Comparison of ENCODE assay signal across 1 cellular context in the genomic region with DNA sequence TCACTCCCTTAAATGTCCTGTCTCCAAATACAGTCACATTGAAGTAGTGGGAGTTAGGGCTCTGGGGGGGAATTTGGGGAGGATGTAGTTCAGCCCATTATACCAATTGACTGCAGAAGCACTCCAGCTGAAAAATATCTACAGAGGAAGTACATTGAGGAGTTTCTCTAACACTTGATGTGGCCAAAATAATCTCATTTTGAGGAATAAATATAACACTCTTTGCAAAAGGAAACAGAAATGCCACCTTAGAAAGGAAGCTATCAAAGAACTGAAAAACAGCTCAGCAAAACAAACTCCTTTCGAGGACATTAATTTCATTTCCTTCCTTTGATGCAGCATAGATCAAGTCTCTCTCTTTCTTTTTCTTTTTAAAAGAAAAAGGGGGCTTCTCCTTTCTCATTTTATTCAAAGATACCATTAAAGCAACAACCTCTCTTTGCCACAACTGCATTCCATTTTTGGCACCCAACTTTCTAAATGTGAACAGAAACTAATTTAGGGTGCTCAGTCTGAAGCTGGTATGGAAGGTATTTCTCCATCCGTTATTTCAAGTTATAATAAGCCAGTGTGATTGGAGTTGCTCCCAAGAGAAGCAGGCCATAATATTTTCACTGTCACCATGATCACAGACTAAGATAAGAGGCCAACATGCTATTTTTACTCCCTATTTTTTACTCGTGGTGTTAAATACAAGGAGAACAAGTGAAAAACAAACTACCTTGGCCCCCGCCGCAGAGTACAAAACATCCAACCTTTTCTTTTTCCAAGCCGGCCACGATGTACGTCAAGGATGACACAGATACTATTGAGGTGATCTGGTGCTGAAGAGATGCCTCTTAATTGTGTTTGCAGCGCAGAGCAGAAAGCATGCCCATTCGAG.
TF ChIP-seq lines count a peak whose summit lies in the region.

No MANE protein-coding gene starts in this region.

TF ChIP-seq in GM23338, 12 proteins besides CTCF, POLR2A, EP300 and RAD21 (continued from another document):
- TF ChIP-seq, protein P1, sequence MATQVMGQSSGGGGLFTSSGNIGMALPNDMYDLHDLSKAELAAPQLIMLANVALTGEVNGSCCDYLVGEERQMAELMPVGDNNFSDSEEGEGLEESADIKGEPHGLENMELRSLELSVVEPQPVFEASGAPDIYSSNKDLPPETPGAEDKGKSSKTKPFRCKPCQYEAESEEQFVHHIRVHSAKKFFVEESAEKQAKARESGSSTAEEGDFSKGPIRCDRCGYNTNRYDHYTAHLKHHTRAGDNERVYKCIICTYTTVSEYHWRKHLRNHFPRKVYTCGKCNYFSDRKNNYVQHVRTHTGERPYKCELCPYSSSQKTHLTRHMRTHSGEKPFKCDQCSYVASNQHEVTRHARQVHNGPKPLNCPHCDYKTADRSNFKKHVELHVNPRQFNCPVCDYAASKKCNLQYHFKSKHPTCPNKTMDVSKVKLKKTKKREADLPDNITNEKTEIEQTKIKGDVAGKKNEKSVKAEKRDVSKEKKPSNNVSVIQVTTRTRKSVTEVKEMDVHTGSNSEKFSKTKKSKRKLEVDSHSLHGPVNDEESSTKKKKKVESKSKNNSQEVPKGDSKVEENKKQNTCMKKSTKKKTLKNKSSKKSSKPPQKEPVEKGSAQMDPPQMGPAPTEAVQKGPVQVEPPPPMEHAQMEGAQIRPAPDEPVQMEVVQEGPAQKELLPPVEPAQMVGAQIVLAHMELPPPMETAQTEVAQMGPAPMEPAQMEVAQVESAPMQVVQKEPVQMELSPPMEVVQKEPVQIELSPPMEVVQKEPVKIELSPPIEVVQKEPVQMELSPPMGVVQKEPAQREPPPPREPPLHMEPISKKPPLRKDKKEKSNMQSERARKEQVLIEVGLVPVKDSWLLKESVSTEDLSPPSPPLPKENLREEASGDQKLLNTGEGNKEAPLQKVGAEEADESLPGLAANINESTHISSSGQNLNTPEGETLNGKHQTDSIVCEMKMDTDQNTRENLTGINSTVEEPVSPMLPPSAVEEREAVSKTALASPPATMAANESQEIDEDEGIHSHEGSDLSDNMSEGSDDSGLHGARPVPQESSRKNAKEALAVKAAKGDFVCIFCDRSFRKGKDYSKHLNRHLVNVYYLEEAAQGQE (IDR thresholded peaks at IDR 0.05; ENCODE audit: unreplicated experiment) = no peak
- TF ChIP-seq, protein P2, sequence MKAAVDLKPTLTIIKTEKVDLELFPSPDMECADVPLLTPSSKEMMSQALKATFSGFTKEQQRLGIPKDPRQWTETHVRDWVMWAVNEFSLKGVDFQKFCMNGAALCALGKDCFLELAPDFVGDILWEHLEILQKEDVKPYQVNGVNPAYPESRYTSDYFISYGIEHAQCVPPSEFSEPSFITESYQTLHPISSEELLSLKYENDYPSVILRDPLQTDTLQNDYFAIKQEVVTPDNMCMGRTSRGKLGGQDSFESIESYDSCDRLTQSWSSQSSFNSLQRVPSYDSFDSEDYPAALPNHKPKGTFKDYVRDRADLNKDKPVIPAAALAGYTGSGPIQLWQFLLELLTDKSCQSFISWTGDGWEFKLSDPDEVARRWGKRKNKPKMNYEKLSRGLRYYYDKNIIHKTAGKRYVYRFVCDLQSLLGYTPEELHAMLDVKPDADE (IDR thresholded peaks at IDR 0.05) = no peak
- no peak for TF ChIP-seq ZNF114 (CRISPR knock-in tag; IDR thresholded peaks at IDR 0.05)
- TF ChIP-seq, protein P3, sequence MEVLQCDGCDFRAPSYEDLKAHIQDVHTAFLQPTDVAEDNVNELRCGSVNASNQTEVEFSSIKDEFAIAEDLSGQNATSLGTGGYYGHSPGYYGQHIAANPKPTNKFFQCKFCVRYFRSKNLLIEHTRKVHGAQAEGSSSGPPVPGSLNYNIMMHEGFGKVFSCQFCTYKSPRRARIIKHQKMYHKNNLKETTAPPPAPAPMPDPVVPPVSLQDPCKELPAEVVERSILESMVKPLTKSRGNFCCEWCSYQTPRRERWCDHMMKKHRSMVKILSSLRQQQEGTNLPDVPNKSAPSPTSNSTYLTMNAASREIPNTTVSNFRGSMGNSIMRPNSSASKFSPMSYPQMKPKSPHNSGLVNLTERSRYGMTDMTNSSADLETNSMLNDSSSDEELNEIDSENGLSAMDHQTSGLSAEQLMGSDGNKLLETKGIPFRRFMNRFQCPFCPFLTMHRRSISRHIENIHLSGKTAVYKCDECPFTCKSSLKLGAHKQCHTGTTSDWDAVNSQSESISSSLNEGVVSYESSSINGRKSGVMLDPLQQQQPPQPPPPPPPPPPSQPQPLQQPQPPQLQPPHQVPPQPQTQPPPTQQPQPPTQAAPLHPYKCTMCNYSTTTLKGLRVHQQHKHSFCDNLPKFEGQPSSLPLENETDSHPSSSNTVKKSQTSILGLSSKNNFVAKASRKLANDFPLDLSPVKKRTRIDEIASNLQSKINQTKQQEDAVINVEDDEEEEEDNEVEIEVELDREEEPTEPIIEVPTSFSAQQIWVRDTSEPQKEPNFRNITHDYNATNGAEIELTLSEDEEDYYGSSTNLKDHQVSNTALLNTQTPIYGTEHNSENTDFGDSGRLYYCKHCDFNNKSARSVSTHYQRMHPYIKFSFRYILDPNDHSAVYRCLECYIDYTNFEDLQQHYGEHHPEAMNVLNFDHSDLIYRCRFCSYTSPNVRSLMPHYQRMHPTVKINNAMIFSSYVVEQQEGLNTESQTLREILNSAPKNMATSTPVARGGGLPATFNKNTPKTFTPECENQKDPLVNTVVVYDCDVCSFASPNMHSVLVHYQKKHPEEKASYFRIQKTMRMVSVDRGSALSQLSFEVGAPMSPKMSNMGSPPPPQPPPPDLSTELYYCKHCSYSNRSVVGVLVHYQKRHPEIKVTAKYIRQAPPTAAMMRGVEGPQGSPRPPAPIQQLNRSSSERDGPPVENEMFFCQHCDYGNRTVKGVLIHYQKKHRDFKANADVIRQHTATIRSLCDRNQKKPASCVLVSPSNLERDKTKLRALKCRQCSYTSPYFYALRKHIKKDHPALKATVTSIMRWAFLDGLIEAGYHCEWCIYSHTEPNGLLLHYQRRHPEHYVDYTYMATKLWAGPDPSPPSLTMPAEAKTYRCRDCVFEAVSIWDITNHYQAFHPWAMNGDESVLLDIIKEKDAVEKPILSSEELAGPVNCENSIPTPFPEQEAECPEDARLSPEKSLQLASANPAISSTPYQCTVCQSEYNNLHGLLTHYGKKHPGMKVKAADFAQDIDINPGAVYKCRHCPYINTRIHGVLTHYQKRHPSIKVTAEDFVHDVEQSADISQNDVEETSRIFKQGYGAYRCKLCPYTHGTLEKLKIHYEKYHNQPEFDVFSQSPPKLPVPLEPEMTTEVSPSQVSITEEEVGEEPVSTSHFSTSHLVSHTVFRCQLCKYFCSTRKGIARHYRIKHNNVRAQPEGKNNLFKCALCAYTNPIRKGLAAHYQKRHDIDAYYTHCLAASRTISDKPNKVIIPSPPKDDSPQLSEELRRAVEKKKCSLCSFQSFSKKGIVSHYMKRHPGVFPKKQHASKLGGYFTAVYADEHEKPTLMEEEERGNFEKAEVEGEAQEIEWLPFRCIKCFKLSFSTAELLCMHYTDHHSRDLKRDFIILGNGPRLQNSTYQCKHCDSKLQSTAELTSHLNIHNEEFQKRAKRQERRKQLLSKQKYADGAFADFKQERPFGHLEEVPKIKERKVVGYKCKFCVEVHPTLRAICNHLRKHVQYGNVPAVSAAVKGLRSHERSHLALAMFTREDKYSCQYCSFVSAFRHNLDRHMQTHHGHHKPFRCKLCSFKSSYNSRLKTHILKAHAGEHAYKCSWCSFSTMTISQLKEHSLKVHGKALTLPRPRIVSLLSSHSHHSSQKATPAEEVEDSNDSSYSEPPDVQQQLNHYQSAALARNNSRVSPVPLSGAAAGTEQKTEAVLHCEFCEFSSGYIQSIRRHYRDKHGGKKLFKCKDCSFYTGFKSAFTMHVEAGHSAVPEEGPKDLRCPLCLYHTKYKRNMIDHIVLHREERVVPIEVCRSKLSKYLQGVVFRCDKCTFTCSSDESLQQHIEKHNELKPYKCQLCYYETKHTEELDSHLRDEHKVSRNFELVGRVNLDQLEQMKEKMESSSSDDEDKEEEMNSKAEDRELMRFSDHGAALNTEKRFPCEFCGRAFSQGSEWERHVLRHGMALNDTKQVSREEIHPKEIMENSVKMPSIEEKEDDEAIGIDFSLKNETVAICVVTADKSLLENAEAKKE (CRISPR knock-in tag; IDR thresholded peaks at IDR 0.05) = no peak
- no peak for TF ChIP-seq JUNB (IDR thresholded peaks at IDR 0.05; ENCODE audit: unreplicated experiment)
- no peak for TF ChIP-seq EZH2phosphoT487 (IDR thresholded peaks at IDR 0.05; ENCODE audit: unreplicated experiment)
